ENCODE assay signal across 1 cellular context in genomic region chr15:80066912-80067311, GRCh38.
TF ChIP-seq lines count a peak whose summit lies in the region.

No MANE protein-coding gene starts in this region.

TF ChIP-seq in GM23338, 12 proteins besides CTCF, POLR2A, EP300 and RAD21:
- TF ChIP-seq REST (IDR thresholded peaks at IDR 0.05; ENCODE audit: unreplicated experiment) (no peak), ETS1 (IDR thresholded peaks at IDR 0.05) (no peak), NANOG (IDR thresholded peaks at IDR 0.05; ENCODE audit: borderline replicate concordance) (no peak), ZNF331 (CRISPR knock-in tag; IDR thresholded peaks at IDR 0.05; ENCODE audit: low read depth) (no peak), ZNF462 (CRISPR knock-in tag; IDR thresholded peaks at IDR 0.05) (no peak), POLR2AphosphoS5 (IDR thresholded peaks at IDR 0.05; ENCODE audit: low read depth) (no peak), CREB1 (CRISPR knock-in tag; IDR thresholded peaks at IDR 0.05; ENCODE audit: low read depth) (no peak), ZNF114 (CRISPR knock-in tag; IDR thresholded peaks at IDR 0.05) (no peak), EZH2 (IDR thresholded peaks at IDR 0.05; ENCODE audit: low read depth, unreplicated experiment) (no peak), JUNB (IDR thresholded peaks at IDR 0.05; ENCODE audit: unreplicated experiment) (no peak), STAT1 (IDR thresholded peaks at IDR 0.05; ENCODE audit: unreplicated experiment) (no peak), EZH2phosphoT487 (IDR thresholded peaks at IDR 0.05; ENCODE audit: unreplicated experiment) (no peak)
TF ChIP-seq in GM23338: peak in this region for 0.
